Comparison of ENCODE assay signal across 1 cellular context in genomic region chr22:20509344-20510047, GRCh38.
TF ChIP-seq lines count a peak whose summit lies in the region.

No MANE protein-coding gene starts in this region.

TF ChIP-seq in K562, 482 proteins besides CTCF, POLR2A, EP300 and RAD21 (continued from another document):
- TF ChIP-seq ZNF512 (tag; IDR thresholded peaks at IDR 0.05) = 0 out of 2 replicates have a peak, but pooled peaks have one; percentile 16
- no peak for TF ChIP-seq SMARCA4 (IDR thresholded peaks at IDR 0.05)
- TF ChIP-seq ARHGAP35 (IDR thresholded peaks at IDR 0.05; ENCODE audit: partially characterized antibody) = no peak
- peak; percentile 53; the same call in 1 of the 2 replicates for TF ChIP-seq BHLHE40 (IDR thresholded peaks at IDR 0.05; ENCODE audit: low read length)
TF ChIP-seq in K562: peak in this region for 52.
